ENCODE assay signal across 9 cellular contexts in the genomic region with DNA sequence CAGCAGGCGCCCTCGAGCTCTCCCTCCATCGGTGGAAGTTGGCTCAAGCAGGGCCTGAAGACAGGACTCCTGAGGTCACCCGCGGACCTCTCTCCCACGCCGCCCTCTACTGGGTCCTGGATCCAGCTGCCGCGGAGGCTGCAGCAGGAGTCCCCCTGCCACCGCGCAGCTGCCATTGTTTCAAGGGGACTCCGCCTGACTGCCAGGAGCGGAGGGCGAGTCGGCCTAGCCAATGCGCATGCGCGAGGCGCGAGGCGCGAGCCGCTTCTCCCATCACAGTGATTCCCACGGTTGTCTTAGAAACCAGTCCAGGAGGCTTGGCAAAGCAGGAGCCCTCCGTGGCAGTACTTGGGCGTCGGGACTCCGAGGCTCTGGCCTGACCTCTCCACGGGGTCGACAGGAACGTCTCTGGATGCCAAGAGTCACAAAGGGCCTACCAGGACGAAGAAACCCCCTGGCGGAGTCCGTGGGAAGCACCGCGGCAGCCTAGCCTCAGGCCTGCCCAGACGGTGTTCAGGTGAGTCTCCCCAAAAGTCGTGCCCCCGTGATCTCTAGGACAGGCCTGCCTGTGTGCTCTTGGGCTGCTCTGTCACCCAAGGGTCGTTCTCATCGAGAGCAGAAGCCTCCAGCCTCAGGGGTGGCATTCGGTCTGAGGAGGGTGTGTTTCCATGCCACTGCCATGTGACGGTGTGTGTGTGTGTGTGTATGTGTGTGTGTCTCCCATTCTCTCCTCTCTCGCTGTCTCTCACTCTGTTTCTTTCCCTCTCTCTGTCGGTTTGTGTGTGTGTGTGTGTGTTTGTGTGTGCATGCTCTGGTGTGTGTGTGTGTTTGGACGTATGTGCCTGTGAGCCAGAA.
DNase-seq lines count a peak whose midpoint lies in the region; ATAC-seq and TF ChIP-seq lines count a peak whose summit lies in the region.
"Had no signal": no experiment of that assay in that cellular context is flagged by ENCODE, and none has a peak within 500 bp of the region (broad histone marks: within the 10 kb centered on the region; RNA-seq: fewer than 3 reads in every experiment).

No MANE protein-coding gene starts in this region.

- H3K27me3 ChIP-seq in mesendoderm (ENCODE audit: insufficient read depth, low read length, poor library complexity) = no peaks in the 10 kb centered on the region

- H3K79me2 ChIP-seq in mesendoderm (ENCODE audit: control insufficient read depth, insufficient read depth, low read length) = no peaks in the 10 kb centered on the region

- H2AK5ac ChIP-seq in mesendoderm (ENCODE audit: low read length) = no peak overlapping the region

- no peaks in the 10 kb centered on the region for H3K79me1 ChIP-seq in mesendoderm (ENCODE audit: low read length)

- H3K4me3 ChIP-seq in mesendoderm (ENCODE audit: low read length) = no peak overlapping the region

- no peak overlapping the region for H3K27ac ChIP-seq in mesendoderm (ENCODE audit: low read depth, low read length)

- H3K4me1 Mint-ChIP-seq in activated B cell treated with CpG ODN at 0.5 μM for 24 hours = peaks cover 8% of the 10 kb centered on the region
- H3K4me1 Mint-ChIP-seq: nephron had no signal

- no peak overlapping the region for H3K18ac ChIP-seq in mesendoderm (ENCODE audit: low read length)

- H2BK120ac ChIP-seq in mesendoderm (ENCODE audit: low read depth, low read length) = no peak overlapping the region

- POLR2A ChIA-PET in activated B cell treated with CpG ODN at 0.5 μM for 24 hours (lab: Charles Lee) = no interaction called here

- H2BK15ac ChIP-seq in mesendoderm (replicated peaks; ENCODE audit: low read depth) = no peak overlapping the region

- no peaks in the 10 kb centered on the region for H3K9me3 Mint-ChIP-seq in activated B cell treated with CpG ODN at 0.5 μM for 24 hours

- H3K4me1 ChIP-seq in mesendoderm (ENCODE audit: control insufficient read depth, low read depth, low read length) = no peaks in the 10 kb centered on the region

- CTCF ChIA-PET in activated B cell treated with CpG ODN at 0.5 μM for 24 hours (lab: Charles Lee) = no interaction called here

- no peak overlapping the region for H4K8ac ChIP-seq in mesendoderm (ENCODE audit: low read depth, low read length)

- DNase-seq in AG20443 (ENCODE audit: low spot score) = peak; percentile 50
- DNase-seq in activated B cell treated with CpG ODN at 0.5 μM for 24 hours = peak; percentile 59
- peak; percentile 66 for DNase-seq in central memory CD4-positive, alpha-beta T cell
- peak; percentile 49 for DNase-seq in mesendoderm
- peak; percentile 17 to 25 for DNase-seq in stimulated activated CD8-positive, alpha-beta memory T cell treated with anti-CD3 and anti-CD28 coated beads, Interleukin-7, amount 100 ng/mL, for 1 hour (ENCODE audit: low read depth in 2 of 2)
- no peak for DNase-seq in Kasumi-1 (lab: John Stamatoyannopoulos, UW)

- H2BK5ac ChIP-seq in mesendoderm (ENCODE audit: low read length) = no peak overlapping the region

- no CpG with 5 or more reads among the region's 46 CpGs for WGBS in mesendoderm (ENCODE audit: extremely low coverage, insufficient coverage, low lambda C conversion rate)

- no peak overlapping the region for H4K5ac ChIP-seq in mesendoderm (ENCODE audit: low read length)

- H3K27ac Mint-ChIP-seq in activated B cell treated with CpG ODN at 0.5 μM for 24 hours = no peak overlapping the region
- H3K27ac Mint-ChIP-seq: nephron had no signal

- no peaks in the 10 kb centered on the region for H3K36me3 ChIP-seq in mesendoderm (ENCODE audit: control insufficient read depth, insufficient read depth, low read length)

- peaks cover 4% of the 10 kb centered on the region for H3K27me3 Mint-ChIP-seq in activated B cell treated with CpG ODN at 0.5 μM for 24 hours

- no peak for TF ChIP-seq CTCF in activated B cell treated with CpG ODN at 0.5 μM for 24 hours (IDR thresholded peaks at IDR 0.05)

- H3K56ac ChIP-seq in mesendoderm (ENCODE audit: low read length) = peak overlapping the region; percentile 25

- H3K4ac ChIP-seq in mesendoderm (ENCODE audit: low read depth, low read length) = no peak overlapping the region

- H3K23ac ChIP-seq in mesendoderm (ENCODE audit: low read length) = no peak overlapping the region

- peak; percentile 90 for ATAC-seq in GM19351 (IDR thresholded peaks at IDR 0.05; ENCODE audit: unreplicated experiment)
- ATAC-seq in HG03575 (IDR thresholded peaks at IDR 0.05; ENCODE audit: extremely low read depth, insufficient number of reproducible peaks, low FRiP score, unreplicated experiment) = peak; percentile 75
- ATAC-seq in activated B cell treated with CpG ODN at 0.5 μM for 24 hours (ENCODE audit: low read depth) = peak; percentile 85

- H3K36me3 Mint-ChIP-seq in activated B cell treated with CpG ODN at 0.5 μM for 24 hours (ENCODE audit: low read depth) = no peaks in the 10 kb centered on the region

- H3K9ac ChIP-seq in mesendoderm (ENCODE audit: low read length) = no peak overlapping the region

- peak overlapping the region; percentile 81 for H3K4me3 Mint-ChIP-seq in activated B cell treated with CpG ODN at 0.5 μM for 24 hours
- H3K4me3 Mint-ChIP-seq: nephron had no signal

- H3K4me2 ChIP-seq in mesendoderm (ENCODE audit: low read length) = no peak overlapping the region

- intact Hi-C loops in activated B cell treated with CpG ODN at 0.5 μM for 24 hours (cut with micrococcal nuclease) = loop anchor here (5.0 kb wide), 1 partner anchor 290 kb away; the partner anchor contains the start of gene ZNF337

Comparison
In these comparisons a context has a peak if more than half of its experiments do, and no peak if none do; other contexts are left out.
1. DNase-seq: peak in AG20443 (single experiment), activated B cell treated with CpG ODN at 0.5 μM for 24 hours (single experiment), central memory CD4-positive, alpha-beta T cell (single experiment), mesendoderm (single experiment) and stimulated activated CD8-positive, alpha-beta memory T cell treated with anti-CD3 and anti-CD28 coated beads, Interleukin-7, amount 100 ng/mL, for 1 hour (2 of 2); none in Kasumi-1 (0 of 2).
2. Peak in every context shown above with its lines, with median percentiles within 50 percentile points of each other: ATAC-seq.